ENCODE assay signal across 14 cellular contexts in the genomic region with DNA sequence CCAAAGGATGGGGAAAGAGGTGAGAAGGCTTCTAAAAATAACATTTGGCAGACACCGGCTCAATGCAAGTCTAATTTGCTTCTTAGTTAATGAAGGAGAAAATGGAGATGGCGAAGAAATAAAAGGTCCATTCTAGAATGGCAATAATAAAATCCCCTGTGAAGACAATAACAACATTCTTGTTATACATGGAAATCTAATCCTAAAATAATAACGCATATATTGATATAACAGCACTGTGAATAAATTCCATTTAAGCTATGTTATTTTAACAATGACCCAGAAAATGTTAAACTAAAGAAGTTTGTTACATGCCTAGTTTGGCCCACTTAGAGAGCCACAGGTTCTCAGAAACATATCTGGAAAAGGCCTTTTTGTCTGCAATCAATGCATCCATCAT.
DNase-seq lines count a peak whose midpoint lies in the region; ATAC-seq, FAIRE-seq and TF ChIP-seq lines count a peak whose summit lies in the region.
"Had no signal": no experiment of that assay in that cellular context is flagged by ENCODE, and none has a peak within 500 bp of the region (broad histone marks: within the 10 kb centered on the region; RNA-seq: fewer than 3 reads in every experiment).

No MANE protein-coding gene starts in this region.

- H3K36me3 Mint-ChIP-seq in natural killer cell, result no peaks in the 10 kb centered on the region

- H3K4me1 ChIP-seq in HEK293 (ENCODE audit: control insufficient read depth, insufficient read depth, low read length), result peaks cover 7% of the 10 kb centered on the region

- H3K4me1 Mint-ChIP-seq in natural killer cell, result peaks cover 11 to 14% of the 10 kb centered on the region in 2 donors
- H3K4me1 Mint-ChIP-seq: B cell, GM23338 had no signal

- no peak for ATAC-seq in GM18909 (IDR thresholded peaks at IDR 0.05; ENCODE audit: poor library complexity, unreplicated experiment)
- ATAC-seq in natural killer cell, result no peak
- ATAC-seq: GM23338 had no signal

- DNase-seq in cerebellar cortex (ENCODE audit: low spot score), result peak; percentile 29
- no peak for DNase-seq in substantia nigra (lab: John Stamatoyannopoulos, UW)
- DNase-seq in RWPE1 (ENCODE audit: low spot score), result no peak
- no peak for DNase-seq in natural killer cell
- DNase-seq in stimulated activated CD4-positive, alpha-beta T cell treated with anti-CD3 and anti-CD28 coated beads, Interleukin-4, amount 100 ng/mL, for 24 hours, result no peak
- DNase-seq: Calu3; CD4-positive, alpha-beta T cell; DMS 273 treated with DMSO at 0.1 percent for 48 hours; H7 had no signal

- no peak overlapping the region for H3K27ac Mint-ChIP-seq in natural killer cell
- H3K27ac Mint-ChIP-seq: B cell; CD4-positive, alpha-beta T cell; GM23338 had no signal

- H3K9me3 ChIP-seq in HEK293 (ENCODE audit: control insufficient read depth, insufficient read depth, low read depth, low read length), result no peaks in the 10 kb centered on the region

- H3K9me3 Mint-ChIP-seq in natural killer cell, result no peaks in the 10 kb centered on the region
- H3K9me3 Mint-ChIP-seq: CD4-positive, alpha-beta T cell; GM23338 had no signal

- peak; percentile 33 for FAIRE-seq in islet of Langerhans (lab: Jason Lieb, UNC)

- no peak overlapping the region for H3K4me3 ChIP-seq in HEK293 (ENCODE audit: low read depth, low read length)
- H3K4me3 ChIP-seq: GM23338 had no signal

- intact Hi-C loops in natural killer cell (cut with micrococcal nuclease), result no loop called here

- CTCF ChIA-PET in HEK293 (lab: Yijun Ruan, JAX), result interaction anchor here (0.7 to 1.0 kb wide), 5 partner anchors 23 to 219 kb away, joined by 3 to 5 read pairs (median 4); no protein-coding TSS in a partner anchor
- CTCF ChIA-PET in RWPE1 (lab: Yijun Ruan, JAX), result interaction anchor here (0.7 kb wide), 1 partner anchor 46 kb away, joined by 3 read pairs; no protein-coding TSS in a partner anchor

- POLR2A ChIA-PET in HEK293 (lab: Yijun Ruan, JAX), result no interaction called here
- POLR2A ChIA-PET in RWPE1 (lab: Yijun Ruan, JAX; ENCODE audit: low non-redundant PET), result interaction anchor here (0.7 kb wide), 2 partner anchors 11 to 35 kb away, joined by 3 to 4 read pairs; no protein-coding TSS in a partner anchor

- no peaks in the 10 kb centered on the region for H3K36me3 ChIP-seq in HEK293 (ENCODE audit: control insufficient read depth in 2 of 2, insufficient read depth in 1 of 2, low read length in 2 of 2)

- H3K27ac ChIP-seq in HEK293 (ENCODE audit: extremely low read depth, low read depth, low read length), result no peak overlapping the region
- H3K27ac ChIP-seq in substantia nigra (ENCODE audit: low read depth, low read length, poor library complexity, severe bottlenecking), result peak overlapping the region; percentile 78
- H3K27ac ChIP-seq in RWPE1, result no peak overlapping the region

- no peaks in the 10 kb centered on the region for H3K27me3 Mint-ChIP-seq in natural killer cell (ENCODE audit: low read depth in 2 of 2)
- H3K27me3 Mint-ChIP-seq: B cell; CD4-positive, alpha-beta T cell had no signal

- no peak overlapping the region for H3K4me3 Mint-ChIP-seq in natural killer cell
- H3K4me3 Mint-ChIP-seq: B cell; CD4-positive, alpha-beta T cell; GM23338 had no signal

- TF ChIP-seq CTCF in HEK293 (tag by site-specific recombination; IDR thresholded peaks at IDR 0.05), result no peak
- no peak for TF ChIP-seq CTCF in RWPE1 (conservative IDR thresholded peaks at IDR 0.05; ENCODE audit: low read depth)
- TF ChIP-seq CTCF in natural killer cell (IDR thresholded peaks at IDR 0.05), result no peak

TF ChIP-seq in HEK293, 187 proteins besides CTCF, POLR2A, EP300 and RAD21:
- TF ChIP-seq ZNF404 (tag by site-specific recombination; IDR thresholded peaks at IDR 0.05) (no peak), ZNF830 (tag by site-specific recombination; IDR thresholded peaks at IDR 0.05; ENCODE audit: low read depth) (no peak), ZNF133 (tag by site-specific recombination; IDR thresholded peaks at IDR 0.05) (no peak), ZFP37 (tag by site-specific recombination; IDR thresholded peaks at IDR 0.05) (no peak), ZNF211 (tag by site-specific recombination; IDR thresholded peaks at IDR 0.05; ENCODE audit: low read depth) (peak; percentile 73; the same call in 1 of the 2 replicates), ZNF707 (tag by site-specific recombination; IDR thresholded peaks at IDR 0.05) (no peak), ZNF521 (tag by site-specific recombination; IDR thresholded peaks at IDR 0.05) (no peak), ZNF354C (tag by site-specific recombination; IDR thresholded peaks at IDR 0.05; ENCODE audit: borderline replicate concordance, low read depth) (no peak)
